In the genomic region with DNA sequence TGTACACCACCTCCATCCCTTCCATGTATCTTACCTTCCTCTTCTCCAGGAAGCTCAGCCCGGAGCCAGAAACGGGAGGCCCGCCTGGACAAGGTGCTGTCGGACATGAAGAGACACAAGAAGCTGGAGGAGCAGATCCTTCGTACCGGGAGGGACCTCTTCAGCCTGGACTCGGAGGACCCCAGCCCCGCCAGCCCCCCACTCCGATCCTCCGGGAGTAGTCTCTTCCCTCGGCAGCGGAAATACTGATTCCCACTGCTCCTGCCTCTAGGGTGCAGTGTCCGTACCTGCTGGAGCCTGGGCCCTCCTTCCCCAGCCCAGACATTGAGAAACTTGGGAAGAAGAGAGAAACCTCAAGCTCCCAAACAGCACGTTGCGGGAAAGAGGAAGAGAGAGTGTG, we compare ENCODE assay signal across 8 cellular contexts. TPM values are rescaled to one million over a fixed set of nuclear protein-coding genes. Genes with fewer than 3 reads are reported as not detected.
DNase-seq lines count a peak whose midpoint lies in the region; ATAC-seq, FAIRE-seq and TF ChIP-seq lines count a peak whose summit lies in the region.

No MANE protein-coding gene starts in this region.

- peak overlapping the region; percentile 93 to 96 for H3K27ac Mint-ChIP-seq in natural killer cell

- no peak for DNase-seq in BJ (ENCODE audit: low read depth)
- no peak for DNase-seq in bronchial epithelial cell (ENCODE audit: low read depth)
- DNase-seq in natural killer cell = no peak
- DNase-seq in A172 (ENCODE audit: low spot score) = no peak
- DNase-seq in DMS79 (lab: John Stamatoyannopoulos, UW) = no peak

- POLR2A ChIA-PET in BJ (lab: Charles Lee) = no interaction called here

- peaks cover 0 to 2% of the 10 kb centered on the region in 2 donors for H3K27me3 Mint-ChIP-seq in natural killer cell (ENCODE audit: low read depth in 2 of 2)

- no peaks in the 10 kb centered on the region for H3K9me3 ChIP-seq in KOPT-K1 (ENCODE audit: insufficient read depth, low read length, poor library complexity, severe bottlenecking)

- peak overlapping the region; percentile 94 for H3K4me3 Mint-ChIP-seq in natural killer cell

- H3K27me3 ChIP-seq in BJ (ENCODE audit: control insufficient read depth, insufficient read depth, low read length) (no peaks in the 10 kb centered on the region), bronchial epithelial cell (ENCODE audit: control insufficient read depth, insufficient read depth, low read length) (no peaks in the 10 kb centered on the region)

- H3K36me3 Mint-ChIP-seq in natural killer cell = peaks cover 5% of the 10 kb centered on the region

- TF ChIP-seq CTCF in BJ (IDR thresholded peaks at IDR 0.05; ENCODE audit: insufficient read depth, low read depth, low read length) = peak; percentile 15; the same call in 1 of the 2 replicates
- TF ChIP-seq CTCF in bronchial epithelial cell (IDR thresholded peaks at IDR 0.05; ENCODE audit: insufficient read depth, low read length, severe bottlenecking) = peak; percentile 30
- no peak for TF ChIP-seq CTCF in natural killer cell (IDR thresholded peaks at IDR 0.05)

- no peaks in the 10 kb centered on the region for H3K9me3 Mint-ChIP-seq in natural killer cell

- H3K36me3 ChIP-seq in BJ (ENCODE audit: control insufficient read depth, insufficient read depth, low read length) (peaks cover 5% of the 10 kb centered on the region), KOPT-K1 (ENCODE audit: insufficient read depth, low read length) (peaks cover 36% of the 10 kb centered on the region), bronchial epithelial cell (ENCODE audit: control insufficient read depth, insufficient read depth, low read length) (peaks cover 5% of the 10 kb centered on the region)

- intact Hi-C loops in natural killer cell (cut with micrococcal nuclease) = loop anchor here (5.0 kb wide), 1 partner anchor 43 kb away; the partner anchor contains the start of gene CDIPT

- CTCF ChIA-PET in BJ (lab: Yijun Ruan, JAX) = interaction anchor here (1.4 to 11.3 kb wide), 4 partner anchors 12 to 34 kb away, joined by 4 to 81 read pairs (median 10); partner anchors contain the start of genes KIF22 and MAZ

- no peak overlapping the region for H3K4me3 ChIP-seq in BJ (ENCODE audit: low read depth, low read length)
- H3K4me3 ChIP-seq in bronchial epithelial cell (ENCODE audit: low read depth, low read length) = no peak overlapping the region

- H3K27ac ChIP-seq in KOPT-K1 (ENCODE audit: low read depth, low read length, poor library complexity, severe bottlenecking) = peak overlapping the region; percentile 61

- no peak for FAIRE-seq in bronchial epithelial cell (lab: Jason Lieb, UNC)

- H3K4me1 Mint-ChIP-seq in natural killer cell = peaks cover 63 to 74% of the 10 kb centered on the region in 2 donors

- ATAC-seq in natural killer cell (no peak), HG02610 (IDR thresholded peaks at IDR 0.05; ENCODE audit: unreplicated experiment) (no peak), GM18858 (IDR thresholded peaks at IDR 0.05; ENCODE audit: unreplicated experiment) (no peak)

RNA-seq across cellular contexts. Expression of gene MVP, which starts 0.8 kb away (rescaled TPM):
- polyA plus RNA-seq in BJ (2011; rRNA removed) = 219 and 368 TPM in 2 replicates
- polyA minus RNA-seq in BJ (2011; rRNA and poly(A)+ RNA removed) = 477 and 753 TPM in 2 replicates
- total RNA-seq in bronchial epithelial cell (87.1 and 118 TPM in 2 replicates), natural killer cell (100 to 1,000 TPM; 154 to 168 (median 163) TPM)
- total RNA-seq in A172 (2014; rRNA removed; shearing (Covaris generic)) = 239 and 243 TPM in 2 replicates

RNA-seq across cellular contexts. Expression of gene PAGR1, which starts 3.6 kb away (rescaled TPM):
- 13.9 and 15.6 TPM in 2 replicates for polyA plus RNA-seq in BJ (2011; rRNA removed)
- polyA minus RNA-seq in BJ (2011; rRNA and poly(A)+ RNA removed) = 2.3 and 3.1 TPM in 2 replicates
- total RNA-seq in bronchial epithelial cell = 15.2 and 24.7 TPM in 2 replicates
- 10 to 100 TPM in 2 of 3 donors, 1 to 10 TPM in 1; 8.9 to 16.2 (median 13.4) TPM for total RNA-seq in natural killer cell
- total RNA-seq in A172 (2014; rRNA removed; shearing (Covaris generic)) = 41.8 and 55.0 TPM in 2 replicates

RNA-seq across cellular contexts. Expression of gene PRRT2, which starts 7.5 kb away (rescaled TPM):
- polyA plus RNA-seq in BJ (2011; rRNA removed) = 4.5 and 7.6 TPM in 2 replicates
- 1.9 and 2.4 TPM in 2 replicates for polyA minus RNA-seq in BJ (2011; rRNA and poly(A)+ RNA removed)
- not detected in 2 replicates for total RNA-seq in bronchial epithelial cell
- 1 to 10 TPM in 1 of 3 donors, under 1 TPM in 2; 0.70 to 1.4 (median 0.91) TPM for total RNA-seq in natural killer cell
- total RNA-seq in A172 (2014; rRNA removed; shearing (Covaris generic)) = 3.3 and 7.4 TPM in 2 replicates

RNA-seq across cellular contexts. Expression of gene MAZ, which starts 13.2 kb away (rescaled TPM):
- 105 and 172 TPM in 2 replicates for polyA plus RNA-seq in BJ (2011; rRNA removed)
- 160 and 209 TPM in 2 replicates for polyA minus RNA-seq in BJ (2011; rRNA and poly(A)+ RNA removed)
- total RNA-seq in bronchial epithelial cell (125 and 168 TPM in 2 replicates), natural killer cell (100 to 1,000 TPM; 234 to 265 (median 252) TPM)
- 205 and 254 TPM in 2 replicates for total RNA-seq in A172 (2014; rRNA removed; shearing (Covaris generic))

RNA-seq across cellular contexts. Expression of gene KIF22, which starts 29.0 kb away (rescaled TPM):
- polyA plus RNA-seq in BJ (2011; rRNA removed) = 43.0 and 68.3 TPM in 2 replicates
- polyA minus RNA-seq in BJ (2011; rRNA and poly(A)+ RNA removed) = 47.6 and 85.6 TPM in 2 replicates
- 11.3 and 12.0 TPM in 2 replicates for total RNA-seq in bronchial epithelial cell
- 10 to 100 TPM; 73.4 to 96.0 (median 86.5) TPM for total RNA-seq in natural killer cell
- 118 and 129 TPM in 2 replicates for total RNA-seq in A172 (2014; rRNA removed; shearing (Covaris generic))
